1 cellular context compared by ENCODE assay signal in the genomic region with DNA sequence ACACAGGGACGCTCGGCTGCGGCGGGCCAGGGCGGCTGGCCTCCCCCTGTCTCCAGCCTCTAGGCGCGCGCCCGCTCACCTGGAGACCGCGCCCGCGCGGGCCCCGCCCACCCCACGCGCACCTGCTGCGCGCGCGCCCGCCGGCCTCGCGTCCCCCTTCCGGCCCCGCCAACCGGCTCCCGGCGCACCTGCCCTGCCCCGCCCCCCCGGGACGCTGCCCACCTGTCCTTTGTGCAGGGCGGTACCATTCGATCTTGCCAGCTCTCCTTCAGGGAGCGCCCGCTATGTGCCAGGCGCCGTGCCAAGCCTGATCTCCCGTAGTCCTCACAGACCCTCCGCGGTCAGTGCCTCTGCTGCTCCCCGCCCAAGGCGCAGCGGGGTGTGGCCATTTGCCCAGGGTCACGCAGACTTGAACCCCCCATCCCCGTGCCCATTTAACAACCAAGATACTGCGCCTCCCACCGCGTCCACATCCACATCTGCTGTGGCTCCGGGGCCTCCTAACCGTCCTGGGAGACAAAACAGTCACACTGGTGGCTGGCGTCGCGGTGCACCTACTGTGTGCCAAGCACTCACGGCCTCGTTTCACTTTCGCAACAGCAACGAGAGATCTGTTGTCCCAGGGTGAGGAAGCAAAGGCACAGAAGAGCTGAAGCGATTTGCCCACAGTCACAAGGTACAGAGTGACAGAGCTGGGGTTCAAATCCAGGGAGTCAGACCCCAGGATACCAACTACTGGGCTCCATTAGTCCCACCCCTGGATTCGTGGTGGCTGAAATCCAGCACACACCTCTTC.
TF ChIP-seq lines count a peak whose summit lies in the region.

No MANE protein-coding gene starts in this region.

TF ChIP-seq in HCT116, 20 proteins besides CTCF, POLR2A, EP300 and RAD21:
- TF ChIP-seq ELF1 (IDR thresholded peaks at IDR 0.05; ENCODE audit: borderline replicate concordance, low read depth) (no peak), JUND (IDR thresholded peaks at IDR 0.05) (no peak), SP1 (IDR thresholded peaks at IDR 0.05; ENCODE audit: low read depth) (no peak), CBX3 (IDR thresholded peaks at IDR 0.05; ENCODE audit: low read depth) (no peak), POLR2AphosphoS5 (IDR thresholded peaks at IDR 0.05; ENCODE audit: low read depth, low read length) (no peak)
- TF ChIP-seq, protein P1, sequence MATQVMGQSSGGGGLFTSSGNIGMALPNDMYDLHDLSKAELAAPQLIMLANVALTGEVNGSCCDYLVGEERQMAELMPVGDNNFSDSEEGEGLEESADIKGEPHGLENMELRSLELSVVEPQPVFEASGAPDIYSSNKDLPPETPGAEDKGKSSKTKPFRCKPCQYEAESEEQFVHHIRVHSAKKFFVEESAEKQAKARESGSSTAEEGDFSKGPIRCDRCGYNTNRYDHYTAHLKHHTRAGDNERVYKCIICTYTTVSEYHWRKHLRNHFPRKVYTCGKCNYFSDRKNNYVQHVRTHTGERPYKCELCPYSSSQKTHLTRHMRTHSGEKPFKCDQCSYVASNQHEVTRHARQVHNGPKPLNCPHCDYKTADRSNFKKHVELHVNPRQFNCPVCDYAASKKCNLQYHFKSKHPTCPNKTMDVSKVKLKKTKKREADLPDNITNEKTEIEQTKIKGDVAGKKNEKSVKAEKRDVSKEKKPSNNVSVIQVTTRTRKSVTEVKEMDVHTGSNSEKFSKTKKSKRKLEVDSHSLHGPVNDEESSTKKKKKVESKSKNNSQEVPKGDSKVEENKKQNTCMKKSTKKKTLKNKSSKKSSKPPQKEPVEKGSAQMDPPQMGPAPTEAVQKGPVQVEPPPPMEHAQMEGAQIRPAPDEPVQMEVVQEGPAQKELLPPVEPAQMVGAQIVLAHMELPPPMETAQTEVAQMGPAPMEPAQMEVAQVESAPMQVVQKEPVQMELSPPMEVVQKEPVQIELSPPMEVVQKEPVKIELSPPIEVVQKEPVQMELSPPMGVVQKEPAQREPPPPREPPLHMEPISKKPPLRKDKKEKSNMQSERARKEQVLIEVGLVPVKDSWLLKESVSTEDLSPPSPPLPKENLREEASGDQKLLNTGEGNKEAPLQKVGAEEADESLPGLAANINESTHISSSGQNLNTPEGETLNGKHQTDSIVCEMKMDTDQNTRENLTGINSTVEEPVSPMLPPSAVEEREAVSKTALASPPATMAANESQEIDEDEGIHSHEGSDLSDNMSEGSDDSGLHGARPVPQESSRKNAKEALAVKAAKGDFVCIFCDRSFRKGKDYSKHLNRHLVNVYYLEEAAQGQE (IDR thresholded peaks at IDR 0.05; ENCODE audit: low read depth): no peak
- TF ChIP-seq, protein P2, sequence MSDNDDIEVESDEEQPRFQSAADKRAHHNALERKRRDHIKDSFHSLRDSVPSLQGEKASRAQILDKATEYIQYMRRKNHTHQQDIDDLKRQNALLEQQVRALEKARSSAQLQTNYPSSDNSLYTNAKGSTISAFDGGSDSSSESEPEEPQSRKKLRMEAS (IDR thresholded peaks at IDR 0.05): no peak
